In the genomic region with DNA sequence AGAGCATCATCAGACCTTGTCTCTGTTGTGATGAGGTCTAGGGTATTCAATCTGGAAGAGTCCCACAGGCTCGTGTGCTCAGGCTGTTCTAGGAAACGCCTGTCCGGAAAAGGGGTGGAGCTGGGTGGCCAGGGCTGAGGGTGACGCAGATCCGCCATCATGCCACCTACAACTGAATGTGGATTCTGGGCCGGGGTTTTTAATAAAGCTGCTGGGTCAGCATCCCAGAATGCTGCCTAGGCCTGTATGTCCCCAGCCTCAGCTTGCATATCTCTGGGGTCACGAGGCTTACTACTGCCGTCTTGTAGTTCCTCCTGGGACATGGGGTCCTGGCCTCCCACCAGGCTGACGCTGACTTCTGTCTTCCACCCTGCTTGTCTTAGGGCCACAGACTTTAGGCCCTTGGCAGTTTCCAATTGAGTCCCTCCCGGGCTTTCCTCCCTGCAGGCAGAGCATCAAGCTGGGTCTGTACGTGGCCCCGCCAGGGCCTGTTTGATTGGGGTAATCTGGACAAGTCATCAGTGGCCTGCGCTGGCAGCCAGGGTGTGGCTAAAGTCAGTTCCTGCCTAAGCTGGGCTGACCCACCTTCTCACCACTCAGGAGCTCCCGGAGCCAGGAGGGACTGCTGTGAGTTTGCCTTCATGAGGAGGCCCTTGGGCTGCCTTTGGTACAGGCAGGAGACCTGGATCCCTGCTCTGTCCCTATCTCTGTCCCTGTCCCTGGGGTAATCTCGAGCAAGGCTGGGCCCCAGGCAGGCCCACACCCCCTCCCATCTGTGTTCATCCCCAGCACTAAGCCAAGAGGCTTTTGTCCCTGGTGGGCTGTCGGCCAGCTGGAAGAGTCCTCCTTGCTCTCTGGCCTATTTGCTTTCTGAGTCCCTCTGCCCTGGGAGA, we compare ENCODE assay signal across 8 cellular contexts.
A peak's percentile ranks its signal among the peaks of the same experiment; 100 is the strongest.
DNase-seq lines count a peak whose midpoint lies in the region; ATAC-seq and TF ChIP-seq lines count a peak whose summit lies in the region.

No MANE protein-coding gene starts in this region.

- peaks cover 48% of the 10 kb centered on the region for H3K4me1 ChIP-seq in SJCRH30
- peaks cover 99 to 100% (median 100%) of the 10 kb centered on the region in 4 donors for H3K4me1 ChIP-seq in esophagus muscularis mucosa

- H3K4me3 ChIP-seq in SJCRH30 (no peak overlapping the region), esophagus muscularis mucosa (peak overlapping the region in 1 of 4 donors; percentile 16)

- DNase-seq in SJCRH30 (no peak), esophagus muscularis mucosa (ENCODE audit: extremely low spot score) (no peak), NCI-H146 treated with DMSO at 0.1 percent for 48 hours (lab: John Stamatoyannopoulos, UW; ENCODE audit: unreplicated experiment) (no peak), NCI-H2196 (lab: John Stamatoyannopoulos, UW; ENCODE audit: unreplicated experiment) (no peak)
- DNase-seq in effector CD4-positive, alpha-beta T cell: no peak

- H3K27me3 ChIP-seq in SJCRH30 (no peaks in the 10 kb centered on the region), esophagus muscularis mucosa (no peaks in the 10 kb centered on the region)

- ATAC-seq in HG03095 (IDR thresholded peaks at IDR 0.05; ENCODE audit: unreplicated experiment): no peak

- H3K27ac ChIP-seq in C4-2B: peak overlapping the region; percentile 3; the same call in 1 of the 2 replicates
- H3K27ac ChIP-seq in SJCRH30: peak overlapping the region; percentile 81; the same call in 1 of the 2 replicates
- H3K27ac ChIP-seq in esophagus muscularis mucosa (replicated peaks in 1 of 4): peak overlapping the region; percentile 85 to 90 (median 88)

- no peak for TF ChIP-seq EP300 in esophagus muscularis mucosa (IDR thresholded peaks at IDR 0.05)

- H3K27ac Mint-ChIP-seq in nephron: peak overlapping the region; percentile 32 to 79 (median 70)

- H3K36me3 ChIP-seq in SJCRH30: 0 out of 2 replicates have a peak, but pooled peaks cover 3% of the 10 kb centered on the region
- peaks cover 0 to 7% (median 3%) of the 10 kb centered on the region in 4 donors for H3K36me3 ChIP-seq in esophagus muscularis mucosa

- peaks cover 12% of the 10 kb centered on the region for H3K36me3 Mint-ChIP-seq in nephron (ENCODE audit: low read depth)

- H3K4me1 Mint-ChIP-seq in nephron: peaks cover 64% of the 10 kb centered on the region

- TF ChIP-seq CTCF in C4-2B (conservative IDR thresholded peaks at IDR 0.05): no peak
- no peak for TF ChIP-seq CTCF in esophagus muscularis mucosa (IDR thresholded peaks at IDR 0.05)
- no peak for TF ChIP-seq CTCF in nephron (IDR thresholded peaks at IDR 0.05; ENCODE audit: unreplicated experiment in 3 of 3)

- no peak overlapping the region for H3K4me3 Mint-ChIP-seq in nephron

- intact Hi-C loops in esophagus muscularis mucosa (cut with DNase I): loop anchor here (5.0 kb wide), 1 partner anchor 76 kb away; no protein-coding TSS in a partner anchor

- 42% methylated on average over 6 of the region's 16 CpGs for WGBS in esophagus muscularis mucosa

- no peaks in the 10 kb centered on the region for H3K9me3 Mint-ChIP-seq in nephron

- TF ChIP-seq POLR2A in esophagus muscularis mucosa (IDR thresholded peaks at IDR 0.05; ENCODE audit: low read depth): no peak

- H3K9me3 ChIP-seq in SJCRH30 (replicated peaks) (no peaks in the 10 kb centered on the region), esophagus muscularis mucosa (no peaks in the 10 kb centered on the region)

- H3K27me3 Mint-ChIP-seq in nephron (ENCODE audit: low read depth): no peaks in the 10 kb centered on the region

Comparison
In these comparisons a context has a peak if more than half of its experiments do, and no peak if none do; other contexts are left out.
1. H3K27ac ChIP-seq: peak in every context shown above with its lines; median percentile 88 in esophagus muscularis mucosa; 81 in SJCRH30; 3 in C4-2B.